ENCODE assay signal across 22 cellular contexts in the genomic region with DNA sequence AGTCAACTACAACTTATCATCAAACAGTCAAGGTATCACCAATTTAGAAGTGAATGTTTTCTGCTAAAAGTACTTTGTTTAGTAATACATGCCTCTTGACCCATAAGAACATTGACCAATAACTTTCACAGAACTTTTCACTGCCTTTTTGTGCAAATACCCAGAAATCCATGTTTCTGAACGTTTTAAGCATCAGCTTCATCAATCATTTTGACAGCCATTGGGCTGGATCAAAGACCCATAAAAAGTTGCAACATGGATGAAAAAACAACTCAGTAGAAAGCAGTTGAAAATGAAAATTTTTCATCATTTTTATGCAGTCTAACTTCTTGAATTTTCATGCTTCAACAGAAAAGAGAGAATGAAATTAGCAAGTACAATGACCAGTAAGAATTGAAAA.
DNase-seq lines count a peak whose midpoint lies in the region; ATAC-seq and TF ChIP-seq lines count a peak whose summit lies in the region.
"Had no signal": no experiment of that assay in that cellular context is flagged by ENCODE, and none has a peak within 500 bp of the region (broad histone marks: within the 10 kb centered on the region; RNA-seq: fewer than 3 reads in every experiment).

No MANE protein-coding gene starts in this region.

- POLR2A ChIA-PET in HCT116 (lab: Charles Lee), result no interaction called here

- H3K9me3 ChIP-seq in HCT116 (ENCODE audit: control insufficient read depth in 1 of 2, insufficient read depth in 1 of 2, low read depth in 1 of 2, low read length in 2 of 2), result no peaks in the 10 kb centered on the region
- no peaks in the 10 kb centered on the region for H3K9me3 ChIP-seq in smooth muscle cell (replicated peaks; ENCODE audit: low read depth)
- H3K9me3 ChIP-seq: BLaER1 had no signal

- TF ChIP-seq CTCF in HCT116 (IDR thresholded peaks at IDR 0.05 in 2 of 3, conservative IDR thresholded peaks at IDR 0.05 in 1 of 3; ENCODE audit: borderline replicate concordance in 1 of 3, insufficient read depth in 1 of 3, low read depth in 2 of 3, low read length in 2 of 3) (no peak), smooth muscle cell (IDR thresholded peaks at IDR 0.05; ENCODE audit: borderline replicate concordance, insufficient read depth, poor library complexity, severe bottlenecking) (no peak)

- H3K27ac ChIP-seq in HCT116 (ENCODE audit: low read depth, low read length), result no peak overlapping the region
- no peak overlapping the region for H3K27ac ChIP-seq in smooth muscle cell (ENCODE audit: low read depth)
- H3K27ac ChIP-seq: 22Rv1, BLaER1, C4-2B, GM23248 had no signal

- WGBS in smooth muscle cell (ENCODE audit: low lambda C conversion rate), result 29% methylated on average over 1 of the region's 1 CpG

- DNase-seq in HCT116 (ENCODE audit: low read depth, low spot score) (no peak), NCI-H446 (lab: John Stamatoyannopoulos, UW) (peak; percentile 78 to 81), SK-N-DZ (ENCODE audit: low spot score) (peak; percentile 30), smooth muscle cell (lab: John Stamatoyannopoulos, UW; ENCODE audit: unreplicated experiment) (no peak), NCI-H2227 (lab: John Stamatoyannopoulos, UW; ENCODE audit: unreplicated experiment) (no peak), immature natural killer cell (no peak)
- DNase-seq: CD4-positive, CD25-positive, alpha-beta regulatory T cell; CD8-positive, alpha-beta T cell; DMS 273 treated with DMSO at 0.1 percent for 48 hours; DMS79; EL; GDM1; GM23248; H7; HCEC 1CT; HFFc6 had no signal

- no peaks in the 10 kb centered on the region for H3K27me3 Mint-ChIP-seq in immature natural killer cell (ENCODE audit: low read depth in 3 of 3)
- H3K27me3 Mint-ChIP-seq: B cell; CD4-positive, CD25-positive, alpha-beta regulatory T cell had no signal

- no TSS peak for BruUV-seq in HCT116 (replicated peaks; lab: Mats Ljungman, UMichigan)

- no peak for TF ChIP-seq RAD21 in HCT116 (IDR thresholded peaks at IDR 0.05; ENCODE audit: low read depth)

- H3F3A ChIP-seq in smooth muscle cell (ENCODE audit: low read depth), result no peaks in the 10 kb centered on the region

- peaks cover 2 to 23% (median 12%) of the 10 kb centered on the region in 6 donors for H3K9me3 Mint-ChIP-seq in immature natural killer cell
- H3K9me3 Mint-ChIP-seq: CD8-positive, alpha-beta T cell had no signal

- CTCF ChIA-PET in HCT116 (lab: Charles Lee), result no interaction called here

- H3K79me2 ChIP-seq in HCT116 (ENCODE audit: insufficient read depth, low read length) (no peaks in the 10 kb centered on the region), smooth muscle cell (ENCODE audit: low read depth) (no peaks in the 10 kb centered on the region)

- no peaks in the 10 kb centered on the region for H4K20me1 ChIP-seq in HCT116 (ENCODE audit: insufficient read depth)
- H4K20me1 ChIP-seq in smooth muscle cell (ENCODE audit: low read depth), result no peaks in the 10 kb centered on the region
- H4K20me1 ChIP-seq: BLaER1 had no signal

- H3K36me3 Mint-ChIP-seq in immature natural killer cell, result no peaks in the 10 kb centered on the region
- H3K36me3 Mint-ChIP-seq: CD4-positive, CD25-positive, alpha-beta regulatory T cell; CD8-positive, alpha-beta T cell had no signal

- H3K9me2 ChIP-seq in HCT116 (ENCODE audit: insufficient read depth), result no peaks in the 10 kb centered on the region

- H3K9ac ChIP-seq in HCT116 (ENCODE audit: low read length) (no peak overlapping the region), smooth muscle cell (ENCODE audit: low read depth) (no peak overlapping the region)
- H3K9ac ChIP-seq: BLaER1, GM23248 had no signal

- intact Hi-C loops in HCT116 (cut with micrococcal nuclease), result no loop called here

- H3K4me1 ChIP-seq in HCT116 (ENCODE audit: control insufficient read depth in 1 of 2, insufficient read depth in 2 of 2, low read length in 2 of 2), result no peaks in the 10 kb centered on the region
- no peaks in the 10 kb centered on the region for H3K4me1 ChIP-seq in smooth muscle cell (ENCODE audit: low read depth)
- H3K4me1 ChIP-seq: BLaER1 had no signal

- no peak for TF ChIP-seq POLR2A in HCT116 (IDR thresholded peaks at IDR 0.05; ENCODE audit: borderline replicate concordance, extremely low read depth, insufficient read depth, insufficient read length)

- no peak overlapping the region for H3K4me3 Mint-ChIP-seq in immature natural killer cell
- H3K4me3 Mint-ChIP-seq: B cell; CD4-positive, CD25-positive, alpha-beta regulatory T cell; CD8-positive, alpha-beta T cell; HFFc6 had no signal

- no peaks in the 10 kb centered on the region for H3K4me1 Mint-ChIP-seq in immature natural killer cell
- H3K4me1 Mint-ChIP-seq: B cell; CD4-positive, CD25-positive, alpha-beta regulatory T cell had no signal

- peak overlapping the region; percentile 19 for H2AFZ ChIP-seq in HCT116 (ENCODE audit: low read depth, low read length, poor library complexity, severe bottlenecking)
- peak overlapping the region; percentile 15 for H2AFZ ChIP-seq in smooth muscle cell (ENCODE audit: low read depth)
- H2AFZ ChIP-seq: GM23248 had no signal

- no peak overlapping the region for H3K4me3 ChIP-seq in HCT116 (replicated peaks in 1 of 2; ENCODE audit: low read depth in 1 of 2, low read length in 2 of 2)
- H3K4me3 ChIP-seq in smooth muscle cell, result no peak overlapping the region
- H3K4me3 ChIP-seq: BLaER1, GM12878, GM23248 had no signal

- ATAC-seq in HCT116, result no peak
- no peak for ATAC-seq in GM18870 (IDR thresholded peaks at IDR 0.05; ENCODE audit: unreplicated experiment)
- ATAC-seq: CD8-positive, alpha-beta T cell; GM12878 had no signal

- H3K27me3 ChIP-seq in HCT116 (ENCODE audit: insufficient read depth, low read length) (no peaks in the 10 kb centered on the region), smooth muscle cell (ENCODE audit: low read depth) (no peaks in the 10 kb centered on the region)
- H3K27me3 ChIP-seq: BLaER1 had no signal

- H3K4me2 ChIP-seq in HCT116 (ENCODE audit: low read length) (no peak overlapping the region), smooth muscle cell (no peak overlapping the region)
- H3K4me2 ChIP-seq: BLaER1 had no signal

- RAD21 ChIA-PET in HCT116 (lab: Charles Lee; ENCODE audit: low non-redundant PET in 1 of 2, low total read pairs in 2 of 2, uncharacterized antibody in 2 of 2, unreplicated experiment in 2 of 2), result no interaction called here

- no peak overlapping the region for H3K27ac Mint-ChIP-seq in immature natural killer cell
- H3K27ac Mint-ChIP-seq: B cell; CD4-positive, CD25-positive, alpha-beta regulatory T cell; CD8-positive, alpha-beta T cell; HFFc6 had no signal

- H3K36me3 ChIP-seq in HCT116 (ENCODE audit: control insufficient read depth in 1 of 2, insufficient read depth in 2 of 2, low read length in 2 of 2) (no peaks in the 10 kb centered on the region), smooth muscle cell (ENCODE audit: low read depth) (no peaks in the 10 kb centered on the region)
- H3K36me3 ChIP-seq: BLaER1 had no signal

TF ChIP-seq in HCT116, 20 proteins besides CTCF, POLR2A, EP300 and RAD21 (continues in another document):
- TF ChIP-seq ZNF274 (IDR thresholded peaks at IDR 0.05; ENCODE audit: low read depth, low read length) (no peak), YY1 (IDR thresholded peaks at IDR 0.05; ENCODE audit: extremely low read depth, insufficient replicate concordance, low read depth, low read length) (no peak), ZFX (IDR thresholded peaks at IDR 0.05) (no peak), CBX3 (IDR thresholded peaks at IDR 0.05; ENCODE audit: low read depth) (no peak), POLR2AphosphoS5 (IDR thresholded peaks at IDR 0.05; ENCODE audit: low read depth, low read length) (no peak), FOSL1 (IDR thresholded peaks at IDR 0.05; ENCODE audit: low read depth) (no peak), TCF7L2 (IDR thresholded peaks at IDR 0.05; ENCODE audit: borderline replicate concordance, extremely low read depth, insufficient read depth, insufficient read length) (no peak)
- TF ChIP-seq, protein P1, sequence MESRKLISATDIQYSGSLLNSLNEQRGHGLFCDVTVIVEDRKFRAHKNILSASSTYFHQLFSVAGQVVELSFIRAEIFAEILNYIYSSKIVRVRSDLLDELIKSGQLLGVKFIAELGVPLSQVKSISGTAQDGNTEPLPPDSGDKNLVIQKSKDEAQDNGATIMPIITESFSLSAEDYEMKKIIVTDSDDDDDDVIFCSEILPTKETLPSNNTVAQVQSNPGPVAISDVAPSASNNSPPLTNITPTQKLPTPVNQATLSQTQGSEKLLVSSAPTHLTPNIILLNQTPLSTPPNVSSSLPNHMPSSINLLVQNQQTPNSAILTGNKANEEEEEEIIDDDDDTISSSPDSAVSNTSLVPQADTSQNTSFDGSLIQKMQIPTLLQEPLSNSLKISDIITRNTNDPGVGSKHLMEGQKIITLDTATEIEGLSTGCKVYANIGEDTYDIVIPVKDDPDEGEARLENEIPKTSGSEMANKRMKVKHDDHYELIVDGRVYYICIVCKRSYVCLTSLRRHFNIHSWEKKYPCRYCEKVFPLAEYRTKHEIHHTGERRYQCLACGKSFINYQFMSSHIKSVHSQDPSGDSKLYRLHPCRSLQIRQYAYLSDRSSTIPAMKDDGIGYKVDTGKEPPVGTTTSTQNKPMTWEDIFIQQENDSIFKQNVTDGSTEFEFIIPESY (IDR thresholded peaks at IDR 0.05; ENCODE audit: extremely low read depth, insufficient replicate concordance, low read length), result no peak
- TF ChIP-seq, protein P2, sequence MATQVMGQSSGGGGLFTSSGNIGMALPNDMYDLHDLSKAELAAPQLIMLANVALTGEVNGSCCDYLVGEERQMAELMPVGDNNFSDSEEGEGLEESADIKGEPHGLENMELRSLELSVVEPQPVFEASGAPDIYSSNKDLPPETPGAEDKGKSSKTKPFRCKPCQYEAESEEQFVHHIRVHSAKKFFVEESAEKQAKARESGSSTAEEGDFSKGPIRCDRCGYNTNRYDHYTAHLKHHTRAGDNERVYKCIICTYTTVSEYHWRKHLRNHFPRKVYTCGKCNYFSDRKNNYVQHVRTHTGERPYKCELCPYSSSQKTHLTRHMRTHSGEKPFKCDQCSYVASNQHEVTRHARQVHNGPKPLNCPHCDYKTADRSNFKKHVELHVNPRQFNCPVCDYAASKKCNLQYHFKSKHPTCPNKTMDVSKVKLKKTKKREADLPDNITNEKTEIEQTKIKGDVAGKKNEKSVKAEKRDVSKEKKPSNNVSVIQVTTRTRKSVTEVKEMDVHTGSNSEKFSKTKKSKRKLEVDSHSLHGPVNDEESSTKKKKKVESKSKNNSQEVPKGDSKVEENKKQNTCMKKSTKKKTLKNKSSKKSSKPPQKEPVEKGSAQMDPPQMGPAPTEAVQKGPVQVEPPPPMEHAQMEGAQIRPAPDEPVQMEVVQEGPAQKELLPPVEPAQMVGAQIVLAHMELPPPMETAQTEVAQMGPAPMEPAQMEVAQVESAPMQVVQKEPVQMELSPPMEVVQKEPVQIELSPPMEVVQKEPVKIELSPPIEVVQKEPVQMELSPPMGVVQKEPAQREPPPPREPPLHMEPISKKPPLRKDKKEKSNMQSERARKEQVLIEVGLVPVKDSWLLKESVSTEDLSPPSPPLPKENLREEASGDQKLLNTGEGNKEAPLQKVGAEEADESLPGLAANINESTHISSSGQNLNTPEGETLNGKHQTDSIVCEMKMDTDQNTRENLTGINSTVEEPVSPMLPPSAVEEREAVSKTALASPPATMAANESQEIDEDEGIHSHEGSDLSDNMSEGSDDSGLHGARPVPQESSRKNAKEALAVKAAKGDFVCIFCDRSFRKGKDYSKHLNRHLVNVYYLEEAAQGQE (IDR thresholded peaks at IDR 0.05; ENCODE audit: low read depth), result no peak

Comparison
In these comparisons a context has a peak if more than half of its experiments do, and no peak if none do; other contexts are left out.
1. DNase-seq: peak in NCI-H446 (2 of 2) and SK-N-DZ (single experiment); none in HCT116 (single experiment), smooth muscle cell (single experiment), NCI-H2227 (single experiment) and immature natural killer cell (0 of 3).